Comparison of ENCODE assay signal across 1 cellular context in the genomic region with DNA sequence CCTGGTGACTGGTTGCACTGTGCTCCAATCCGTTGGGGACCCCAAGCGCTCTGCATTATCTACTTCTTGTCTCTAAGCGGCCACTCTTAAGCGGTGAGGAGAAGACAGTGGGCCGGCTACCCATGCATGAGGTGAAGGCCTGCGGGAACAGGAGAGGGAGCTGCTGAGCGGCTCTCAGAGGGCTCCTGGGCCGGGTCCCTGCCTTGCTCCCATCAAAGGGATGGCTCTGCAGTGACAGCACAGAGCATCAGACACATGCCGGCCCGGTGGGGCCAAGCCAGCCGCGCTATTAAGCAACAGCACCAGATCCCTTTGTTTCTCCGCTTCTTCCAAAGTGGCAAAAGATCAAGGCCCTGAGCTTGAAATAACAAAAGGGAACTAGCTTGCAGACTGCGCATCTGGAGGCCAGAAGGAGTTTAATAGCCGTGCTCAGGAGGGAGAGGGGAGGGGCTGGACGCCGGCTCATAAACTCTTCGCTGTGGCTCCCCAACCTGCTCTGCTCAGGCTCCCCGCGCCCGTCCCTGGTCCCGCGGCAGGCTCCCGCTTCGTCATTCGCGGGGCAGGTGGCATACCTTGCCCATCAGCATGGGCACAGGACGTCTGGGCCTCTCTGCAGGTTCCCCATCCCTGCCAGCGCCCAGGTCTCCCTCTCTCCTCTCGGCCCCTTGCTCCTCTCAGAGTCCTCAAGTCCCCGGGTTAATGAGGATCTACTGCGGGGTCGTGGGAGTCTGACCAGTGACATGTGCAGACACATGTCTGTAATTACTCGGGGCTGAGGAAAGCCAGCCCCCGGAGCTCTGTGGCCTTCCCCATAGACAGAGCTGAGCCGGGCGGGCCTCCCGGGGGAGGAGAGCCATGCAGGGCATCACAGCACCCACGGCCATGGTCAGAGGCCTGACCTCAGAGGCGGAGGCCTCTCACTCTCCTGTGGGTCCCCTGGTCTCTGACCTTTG.
TF ChIP-seq lines count a peak whose summit lies in the region.

No MANE protein-coding gene starts in this region.

TF ChIP-seq in HepG2, 621 proteins besides CTCF, POLR2A, EP300 and RAD21 (continued from another document and continues in another):
- TF ChIP-seq CENPX (CRISPR knock-in tag; IDR thresholded peaks at IDR 0.05) (no peak), FOXC1 (CRISPR knock-in tag; IDR thresholded peaks at IDR 0.05; ENCODE audit: borderline replicate concordance) (no peak), RBFOX2 (IDR thresholded peaks at IDR 0.05; ENCODE audit: low read depth, low read length) (no peak), MEIS1 (CRISPR knock-in tag; IDR thresholded peaks at IDR 0.05; ENCODE audit: borderline replicate concordance) (no peak), ZBTB20 (CRISPR knock-in tag; IDR thresholded peaks at IDR 0.05; ENCODE audit: borderline replicate concordance, low read depth) (no peak), KLF13 (CRISPR knock-in tag; IDR thresholded peaks at IDR 0.05) (no peak), TOE1 (CRISPR knock-in tag; IDR thresholded peaks at IDR 0.05) (no peak), NFRKB (IDR thresholded peaks at IDR 0.05) (no peak), ZNF30 (CRISPR knock-in tag; IDR thresholded peaks at IDR 0.05) (no peak), ZNF598 (CRISPR knock-in tag; IDR thresholded peaks at IDR 0.05; ENCODE audit: borderline replicate concordance) (no peak), ZNF652 (CRISPR knock-in tag; IDR thresholded peaks at IDR 0.05; ENCODE audit: borderline replicate concordance, low read depth) (no peak), SIX1 (CRISPR knock-in tag; IDR thresholded peaks at IDR 0.05; ENCODE audit: borderline replicate concordance) (no peak), ZNF274 (CRISPR knock-in tag; IDR thresholded peaks at IDR 0.05) (no peak), EZH2 (conservative IDR thresholded peaks at IDR 0.05; ENCODE audit: low read depth, low read length) (no peak), ZNF558 (CRISPR knock-in tag; IDR thresholded peaks at IDR 0.05; ENCODE audit: borderline replicate concordance) (no peak), ZFP41 (CRISPR knock-in tag; IDR thresholded peaks at IDR 0.05; ENCODE audit: borderline replicate concordance) (no peak), DPF2 (CRISPR knock-in tag; IDR thresholded peaks at IDR 0.05; ENCODE audit: borderline replicate concordance, low read depth) (no peak), TP53 (CRISPR knock-in tag; conservative IDR thresholded peaks at IDR 0.05) (peak; percentile 61; the same call in 1 of the 2 replicates), ZEB1 (IDR thresholded peaks at IDR 0.05; ENCODE audit: insufficient replicate concordance, low read depth) (no peak), NR2F1 (CRISPR knock-in tag; IDR thresholded peaks at IDR 0.05) (peak in 1 of 2 experiments; percentile 56; a peak in 1 of 4 replicates), ZMYM4 (CRISPR knock-in tag; IDR thresholded peaks at IDR 0.05) (no peak), MTA1 (CRISPR knock-in tag; IDR thresholded peaks at IDR 0.05; ENCODE audit: borderline replicate concordance) (0 out of 2 replicates have a peak, but pooled peaks have one; percentile 33)
- TF ChIP-seq, protein P1, sequence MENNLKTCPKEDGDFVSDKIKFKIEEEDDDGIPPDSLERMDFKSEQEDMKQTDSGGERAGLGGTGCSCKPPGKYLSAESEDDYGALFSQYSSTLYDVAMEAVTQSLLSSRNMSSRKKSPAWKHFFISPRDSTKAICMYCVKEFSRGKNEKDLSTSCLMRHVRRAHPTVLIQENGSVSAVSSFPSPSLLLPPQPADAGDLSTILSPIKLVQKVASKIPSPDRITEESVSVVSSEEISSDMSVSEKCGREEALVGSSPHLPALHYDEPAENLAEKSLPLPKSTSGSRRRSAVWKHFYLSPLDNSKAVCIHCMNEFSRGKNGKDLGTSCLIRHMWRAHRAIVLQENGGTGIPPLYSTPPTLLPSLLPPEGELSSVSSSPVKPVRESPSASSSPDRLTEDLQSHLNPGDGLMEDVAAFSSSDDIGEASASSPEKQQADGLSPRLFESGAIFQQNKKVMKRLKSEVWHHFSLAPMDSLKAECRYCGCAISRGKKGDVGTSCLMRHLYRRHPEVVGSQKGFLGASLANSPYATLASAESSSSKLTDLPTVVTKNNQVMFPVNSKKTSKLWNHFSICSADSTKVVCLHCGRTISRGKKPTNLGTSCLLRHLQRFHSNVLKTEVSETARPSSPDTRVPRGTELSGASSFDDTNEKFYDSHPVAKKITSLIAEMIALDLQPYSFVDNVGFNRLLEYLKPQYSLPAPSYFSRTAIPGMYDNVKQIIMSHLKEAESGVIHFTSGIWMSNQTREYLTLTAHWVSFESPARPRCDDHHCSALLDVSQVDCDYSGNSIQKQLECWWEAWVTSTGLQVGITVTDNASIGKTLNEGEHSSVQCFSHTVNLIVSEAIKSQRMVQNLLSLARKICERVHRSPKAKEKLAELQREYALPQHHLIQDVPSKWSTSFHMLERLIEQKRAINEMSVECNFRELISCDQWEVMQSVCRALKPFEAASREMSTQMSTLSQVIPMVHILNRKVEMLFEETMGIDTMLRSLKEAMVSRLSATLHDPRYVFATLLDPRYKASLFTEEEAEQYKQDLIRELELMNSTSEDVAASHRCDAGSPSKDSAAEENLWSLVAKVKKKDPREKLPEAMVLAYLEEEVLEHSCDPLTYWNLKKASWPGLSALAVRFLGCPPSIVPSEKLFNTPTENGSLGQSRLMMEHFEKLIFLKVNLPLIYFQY (CRISPR knock-in tag; IDR thresholded peaks at IDR 0.05; ENCODE audit: borderline replicate concordance), result peak; percentile 92; the same call in 1 of the 2 replicates
- TF ChIP-seq, protein P2, sequence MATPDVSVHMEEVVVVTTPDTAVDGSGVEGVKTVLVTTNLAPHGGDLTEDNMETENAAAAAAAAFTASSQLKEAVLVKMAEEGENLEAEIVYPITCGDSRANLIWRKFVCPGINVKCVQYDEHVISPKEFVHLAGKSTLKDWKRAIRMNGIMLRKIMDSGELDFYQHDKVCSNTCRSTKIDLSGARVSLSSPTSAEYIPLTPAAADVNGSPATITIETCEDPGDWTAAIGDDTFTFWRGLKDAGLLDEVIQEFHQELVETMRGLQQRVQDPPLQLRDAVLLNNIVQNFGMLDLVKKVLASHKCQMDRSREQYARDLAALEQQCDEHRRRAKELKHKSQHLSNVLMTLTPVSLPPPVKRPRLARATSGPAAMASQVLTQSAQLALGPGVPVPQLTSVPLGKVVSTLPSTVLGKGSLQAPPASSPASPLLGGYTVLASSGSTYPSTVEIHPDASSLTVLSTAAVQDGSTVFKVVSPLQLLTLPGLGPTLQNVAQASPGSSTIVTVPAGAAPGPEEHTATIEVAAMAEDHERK (CRISPR knock-in tag; IDR thresholded peaks at IDR 0.05; ENCODE audit: low read depth), result no peak
- TF ChIP-seq, protein P3, sequence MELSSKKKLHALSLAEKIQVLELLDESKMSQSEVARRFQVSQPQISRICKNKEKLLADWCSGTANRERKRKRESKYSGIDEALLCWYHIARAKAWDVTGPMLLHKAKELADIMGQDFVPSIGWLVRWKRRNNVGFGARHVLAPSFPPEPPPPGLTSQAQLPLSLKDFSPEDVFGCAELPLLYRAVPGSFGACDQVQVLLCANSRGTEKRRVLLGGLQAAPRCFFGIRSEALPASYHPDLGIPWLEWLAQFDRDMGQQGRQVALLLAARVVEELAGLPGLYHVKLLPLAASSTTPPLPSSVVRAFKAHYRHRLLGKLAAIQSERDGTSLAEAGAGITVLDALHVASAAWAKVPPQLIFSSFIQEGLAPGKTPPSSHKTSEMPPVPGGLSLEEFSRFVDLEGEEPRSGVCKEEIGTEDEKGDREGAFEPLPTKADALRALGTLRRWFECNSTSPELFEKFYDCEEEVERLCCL (CRISPR knock-in tag; IDR thresholded peaks at IDR 0.05; ENCODE audit: borderline replicate concordance), result no peak
- TF ChIP-seq, protein P4, sequence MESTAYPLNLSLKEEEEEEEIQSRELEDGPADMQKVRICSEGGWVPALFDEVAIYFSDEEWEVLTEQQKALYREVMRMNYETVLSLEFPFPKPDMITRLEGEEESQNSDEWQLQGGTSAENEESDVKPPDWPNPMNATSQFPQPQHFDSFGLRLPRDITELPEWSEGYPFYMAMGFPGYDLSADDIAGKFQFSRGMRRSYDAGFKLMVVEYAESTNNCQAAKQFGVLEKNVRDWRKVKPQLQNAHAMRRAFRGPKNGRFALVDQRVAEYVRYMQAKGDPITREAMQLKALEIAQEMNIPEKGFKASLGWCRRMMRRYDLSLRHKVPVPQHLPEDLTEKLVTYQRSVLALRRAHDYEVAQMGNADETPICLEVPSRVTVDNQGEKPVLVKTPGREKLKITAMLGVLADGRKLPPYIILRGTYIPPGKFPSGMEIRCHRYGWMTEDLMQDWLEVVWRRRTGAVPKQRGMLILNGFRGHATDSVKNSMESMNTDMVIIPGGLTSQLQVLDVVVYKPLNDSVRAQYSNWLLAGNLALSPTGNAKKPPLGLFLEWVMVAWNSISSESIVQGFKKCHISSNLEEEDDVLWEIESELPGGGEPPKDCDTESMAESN (CRISPR knock-in tag; conservative IDR thresholded peaks at IDR 0.05), result peak; percentile 49; the same call in 1 of the 2 replicates
- TF ChIP-seq, protein P5, sequence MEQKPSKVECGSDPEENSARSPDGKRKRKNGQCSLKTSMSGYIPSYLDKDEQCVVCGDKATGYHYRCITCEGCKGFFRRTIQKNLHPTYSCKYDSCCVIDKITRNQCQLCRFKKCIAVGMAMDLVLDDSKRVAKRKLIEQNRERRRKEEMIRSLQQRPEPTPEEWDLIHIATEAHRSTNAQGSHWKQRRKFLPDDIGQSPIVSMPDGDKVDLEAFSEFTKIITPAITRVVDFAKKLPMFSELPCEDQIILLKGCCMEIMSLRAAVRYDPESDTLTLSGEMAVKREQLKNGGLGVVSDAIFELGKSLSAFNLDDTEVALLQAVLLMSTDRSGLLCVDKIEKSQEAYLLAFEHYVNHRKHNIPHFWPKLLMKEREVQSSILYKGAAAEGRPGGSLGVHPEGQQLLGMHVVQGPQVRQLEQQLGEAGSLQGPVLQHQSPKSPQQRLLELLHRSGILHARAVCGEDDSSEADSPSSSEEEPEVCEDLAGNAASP (CRISPR knock-in tag; IDR thresholded peaks at IDR 0.05; ENCODE audit: borderline replicate concordance), result peak; percentile 72
- TF ChIP-seq, protein P6, sequence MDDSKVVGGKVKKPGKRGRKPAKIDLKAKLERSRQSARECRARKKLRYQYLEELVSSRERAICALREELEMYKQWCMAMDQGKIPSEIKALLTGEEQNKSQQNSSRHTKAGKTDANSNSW (CRISPR knock-in tag; IDR thresholded peaks at IDR 0.05; ENCODE audit: borderline replicate concordance), result 0 out of 2 replicates have a peak, but pooled peaks have one; percentile 65
- TF ChIP-seq, protein P7, sequence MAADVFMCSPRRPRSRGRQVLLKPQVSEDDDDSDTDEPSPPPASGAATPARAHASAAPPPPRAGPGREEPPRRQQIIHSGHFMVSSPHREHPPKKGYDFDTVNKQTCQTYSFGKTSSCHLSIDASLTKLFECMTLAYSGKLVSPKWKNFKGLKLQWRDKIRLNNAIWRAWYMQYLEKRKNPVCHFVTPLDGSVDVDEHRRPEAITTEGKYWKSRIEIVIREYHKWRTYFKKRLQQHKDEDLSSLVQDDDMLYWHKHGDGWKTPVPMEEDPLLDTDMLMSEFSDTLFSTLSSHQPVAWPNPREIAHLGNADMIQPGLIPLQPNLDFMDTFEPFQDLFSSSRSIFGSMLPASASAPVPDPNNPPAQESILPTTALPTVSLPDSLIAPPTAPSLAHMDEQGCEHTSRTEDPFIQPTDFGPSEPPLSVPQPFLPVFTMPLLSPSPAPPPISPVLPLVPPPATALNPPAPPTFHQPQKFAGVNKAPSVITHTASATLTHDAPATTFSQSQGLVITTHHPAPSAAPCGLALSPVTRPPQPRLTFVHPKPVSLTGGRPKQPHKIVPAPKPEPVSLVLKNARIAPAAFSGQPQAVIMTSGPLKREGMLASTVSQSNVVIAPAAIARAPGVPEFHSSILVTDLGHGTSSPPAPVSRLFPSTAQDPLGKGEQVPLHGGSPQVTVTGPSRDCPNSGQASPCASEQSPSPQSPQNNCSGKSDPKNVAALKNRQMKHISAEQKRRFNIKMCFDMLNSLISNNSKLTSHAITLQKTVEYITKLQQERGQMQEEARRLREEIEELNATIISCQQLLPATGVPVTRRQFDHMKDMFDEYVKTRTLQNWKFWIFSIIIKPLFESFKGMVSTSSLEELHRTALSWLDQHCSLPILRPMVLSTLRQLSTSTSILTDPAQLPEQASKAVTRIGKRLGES (CRISPR knock-in tag; IDR thresholded peaks at IDR 0.05; ENCODE audit: borderline replicate concordance), result no peak
- TF ChIP-seq, protein P8, sequence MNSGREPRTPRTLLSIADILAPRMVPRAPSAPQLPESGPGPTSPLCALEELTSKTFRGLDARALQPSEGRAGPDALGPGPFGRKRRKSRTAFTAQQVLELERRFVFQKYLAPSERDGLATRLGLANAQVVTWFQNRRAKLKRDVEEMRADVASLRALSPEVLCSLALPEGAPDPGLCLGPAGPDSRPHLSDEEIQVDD (CRISPR knock-in tag; IDR thresholded peaks at IDR 0.05; ENCODE audit: borderline replicate concordance), result no peak
- TF ChIP-seq, protein P9, sequence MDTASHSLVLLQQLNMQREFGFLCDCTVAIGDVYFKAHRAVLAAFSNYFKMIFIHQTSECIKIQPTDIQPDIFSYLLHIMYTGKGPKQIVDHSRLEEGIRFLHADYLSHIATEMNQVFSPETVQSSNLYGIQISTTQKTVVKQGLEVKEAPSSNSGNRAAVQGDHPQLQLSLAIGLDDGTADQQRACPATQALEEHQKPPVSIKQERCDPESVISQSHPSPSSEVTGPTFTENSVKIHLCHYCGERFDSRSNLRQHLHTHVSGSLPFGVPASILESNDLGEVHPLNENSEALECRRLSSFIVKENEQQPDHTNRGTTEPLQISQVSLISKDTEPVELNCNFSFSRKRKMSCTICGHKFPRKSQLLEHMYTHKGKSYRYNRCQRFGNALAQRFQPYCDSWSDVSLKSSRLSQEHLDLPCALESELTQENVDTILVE (CRISPR knock-in tag; IDR thresholded peaks at IDR 0.05), result no peak
- TF ChIP-seq, protein P10, sequence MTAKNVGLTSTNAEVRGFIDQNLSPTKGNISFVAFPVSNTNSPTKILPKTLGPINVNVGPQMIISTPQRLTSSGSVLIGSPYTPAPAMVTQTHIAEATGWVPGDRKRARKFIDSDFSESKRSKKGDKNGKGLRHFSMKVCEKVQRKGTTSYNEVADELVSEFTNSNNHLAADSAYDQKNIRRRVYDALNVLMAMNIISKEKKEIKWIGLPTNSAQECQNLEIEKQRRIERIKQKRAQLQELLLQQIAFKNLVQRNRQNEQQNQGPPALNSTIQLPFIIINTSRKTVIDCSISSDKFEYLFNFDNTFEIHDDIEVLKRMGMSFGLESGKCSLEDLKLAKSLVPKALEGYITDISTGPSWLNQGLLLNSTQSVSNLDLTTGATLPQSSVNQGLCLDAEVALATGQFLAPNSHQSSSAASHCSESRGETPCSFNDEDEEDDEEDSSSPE (CRISPR knock-in tag; IDR thresholded peaks at IDR 0.05), result no peak
- TF ChIP-seq, protein P11, sequence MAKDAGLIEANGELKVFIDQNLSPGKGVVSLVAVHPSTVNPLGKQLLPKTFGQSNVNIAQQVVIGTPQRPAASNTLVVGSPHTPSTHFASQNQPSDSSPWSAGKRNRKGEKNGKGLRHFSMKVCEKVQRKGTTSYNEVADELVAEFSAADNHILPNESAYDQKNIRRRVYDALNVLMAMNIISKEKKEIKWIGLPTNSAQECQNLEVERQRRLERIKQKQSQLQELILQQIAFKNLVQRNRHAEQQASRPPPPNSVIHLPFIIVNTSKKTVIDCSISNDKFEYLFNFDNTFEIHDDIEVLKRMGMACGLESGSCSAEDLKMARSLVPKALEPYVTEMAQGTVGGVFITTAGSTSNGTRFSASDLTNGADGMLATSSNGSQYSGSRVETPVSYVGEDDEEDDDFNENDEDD (CRISPR knock-in tag; IDR thresholded peaks at IDR 0.05; ENCODE audit: borderline replicate concordance), result no peak
- TF ChIP-seq, protein P12, sequence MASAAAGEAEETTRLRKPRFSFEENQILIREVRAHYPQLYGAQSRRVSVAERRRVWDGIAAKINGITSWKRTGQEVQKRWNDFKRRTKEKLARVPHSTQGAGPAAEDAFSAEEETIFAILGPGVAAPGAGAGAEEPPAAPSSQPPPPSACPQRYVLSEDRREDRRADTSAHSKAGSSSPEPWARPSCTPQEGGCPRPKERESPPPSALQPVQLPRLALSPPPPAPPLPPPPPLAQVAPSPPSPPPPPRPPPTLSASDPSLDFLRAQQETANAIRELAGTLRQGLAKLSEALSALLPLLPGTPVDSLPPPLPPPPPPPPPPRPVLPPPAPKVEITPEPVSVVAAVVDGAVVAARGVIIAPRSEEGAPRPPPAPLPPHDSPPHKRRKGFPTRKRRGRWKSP (CRISPR knock-in tag; IDR thresholded peaks at IDR 0.05), result no peak; the same call in 1 of the 2 replicates
